9 cellular contexts compared by ENCODE assay signal in genomic region chr15:32502946-32503345, GRCh38. TPM values are rescaled to one million over a fixed set of nuclear protein-coding genes. Genes with fewer than 3 reads are reported as not detected.
DNase-seq lines count a peak whose midpoint lies in the region; ATAC-seq and TF ChIP-seq lines count a peak whose summit lies in the region.
"Not testable (repeated sequence)": the region's sequence is repeated elsewhere in the genome, so short reads cannot be mapped to it uniquely, and the experiment has no call there.
"Had no signal": no experiment of that assay in that cellular context is flagged by ENCODE, and none has a peak within 500 bp of the region (broad histone marks: within the 10 kb centered on the region; RNA-seq: fewer than 3 reads in every experiment).

No MANE protein-coding gene starts in this region.

- not testable (repeated sequence) for H3K23ac ChIP-seq in IMR-90 (ENCODE audit: low read depth, low read length)

- H3K9me1 ChIP-seq in IMR-90 (ENCODE audit: insufficient read depth, low read length): not testable (repeated sequence)

- not testable (repeated sequence) for H2BK5ac ChIP-seq in IMR-90 (ENCODE audit: low read depth, low read length, poor library complexity, severe bottlenecking)

- dilution Hi-C loops in IMR-90 (cut with HindIII; ENCODE audit: low sequenced_read_pairs, unreplicated experiment): not testable (repeated sequence)

- H3K27ac ChIP-seq in AG04450 (ENCODE audit: low read depth, low read length); IMR-90 (ENCODE audit: insufficient read depth, low read length): not testable (repeated sequence)

- not testable (repeated sequence) for H3K4me1 ChIP-seq in IMR-90 (ENCODE audit: control insufficient read depth, insufficient read depth, low read length)

- not testable (repeated sequence) for H2AFZ ChIP-seq in IMR-90 (replicated peaks; ENCODE audit: low read length, poor library complexity)

- H3K9me3 ChIP-seq in AG04450 (ENCODE audit: control insufficient read depth, insufficient read depth, low read length); IMR-90 (ENCODE audit: control insufficient read depth, insufficient read depth, low read length): not testable (repeated sequence)

- H4K91ac ChIP-seq in IMR-90 (ENCODE audit: insufficient read depth, low read depth, low read length): not testable (repeated sequence)

- not testable (repeated sequence) for TF ChIP-seq RAD21 in IMR-90 (IDR thresholded peaks at IDR 0.05; ENCODE audit: low read length)

- not testable (repeated sequence) for H3K9ac ChIP-seq in IMR-90 (ENCODE audit: low read depth, low read length)

- BruUV-seq in IMR-90 (replicated peaks; lab: Mats Ljungman, UMichigan): not testable (repeated sequence)

- H4K8ac ChIP-seq in IMR-90 (ENCODE audit: low read depth in 2 of 2, low read length in 2 of 2): not testable (repeated sequence)

- H3K56ac ChIP-seq in IMR-90 (ENCODE audit: extremely low read depth, insufficient read depth, low read length): not testable (repeated sequence)

- TF ChIP-seq POLR2A in IMR-90 (IDR thresholded peaks at IDR 0.05; ENCODE audit: low read depth, low read length): not testable (repeated sequence)

- H3K27me3 ChIP-seq in AG04450 (ENCODE audit: control insufficient read depth, insufficient read depth, low read length); IMR-90 (ENCODE audit: control insufficient read depth, insufficient read depth, low read length): not testable (repeated sequence)

- not testable (repeated sequence) for H2AK9ac ChIP-seq in IMR-90 (replicated peaks; ENCODE audit: low read depth, low read length, poor library complexity)

- not testable (repeated sequence) for H3K14ac ChIP-seq in IMR-90 (replicated peaks; ENCODE audit: low read depth, low read length)

- H2BK120ac ChIP-seq in IMR-90 (ENCODE audit: low read depth, low read length): not testable (repeated sequence)

- CTCF ChIA-PET in AG04450 (lab: Charles Lee); IMR-90 (lab: Yijun Ruan, JAX): not testable (repeated sequence)

- H4K20me1 ChIP-seq in IMR-90 (ENCODE audit: insufficient read depth, low read length): not testable (repeated sequence)

- peak; percentile 93 for ATAC-seq in IMR-90 (ENCODE audit: low read depth)
- peak; percentile 40 for ATAC-seq in Right ventricle myocardium superior (ENCODE audit: poor library complexity)
- peak; percentile 81 for ATAC-seq in left lobe of liver

- not testable (repeated sequence) for H3K18ac ChIP-seq in IMR-90 (ENCODE audit: low read depth, low read length)

- not testable (repeated sequence) for H3K4me3 ChIP-seq in AG04450 (ENCODE audit: low read depth, low read length); IMR-90 (ENCODE audit: insufficient read depth, low read depth, low read length)

- not testable (repeated sequence) for H2AK5ac ChIP-seq in IMR-90 (ENCODE audit: low read depth, low read length)

- intact Hi-C loops in IMR-90 (cut with micrococcal nuclease); Right ventricle myocardium superior (cut with DNase I): not testable (repeated sequence)

- not testable (repeated sequence) for H2BK20ac ChIP-seq in IMR-90 (ENCODE audit: low read depth, low read length)

- DNase-seq in AG04450 (ENCODE audit: low read depth, low spot score): peak; percentile 1
- DNase-seq in IMR-90: peak; percentile 0
- peak; percentile 11 for DNase-seq in astrocyte of the hippocampus (ENCODE audit: low read depth, low spot score)
- peak; percentile 36 for DNase-seq in fibroblast of gingiva (ENCODE audit: low read depth)
- DNase-seq in Right ventricle myocardium superior: not testable (repeated sequence)
- peak; percentile 56 for DNase-seq in left lobe of liver (ENCODE audit: low spot score)
- DNase-seq in pons (ENCODE audit: low spot score): peak; percentile 23

- in situ Hi-C loops in IMR-90 (cut with MboI; ENCODE audit: low sequenced_read_pairs): not testable (repeated sequence)

- H2BK15ac ChIP-seq in IMR-90 (ENCODE audit: low read depth, low read length): not testable (repeated sequence)

- POLR2A ChIA-PET in AG04450 (lab: Yijun Ruan, JAX); IMR-90 (lab: Charles Lee; ENCODE audit: unreplicated experiment): not testable (repeated sequence)

- not testable (repeated sequence) for H3K4ac ChIP-seq in IMR-90 (ENCODE audit: low read depth, low read length)

- not testable (repeated sequence) for H4K5ac ChIP-seq in IMR-90 (ENCODE audit: low read depth, low read length)

- H3K36me3 ChIP-seq in IMR-90 (ENCODE audit: control insufficient read depth, insufficient read depth, low read length): not testable (repeated sequence)

- not testable (repeated sequence) for TF ChIP-seq CTCF in AG04450 (IDR thresholded peaks at IDR 0.05; ENCODE audit: low read depth, low read length); IMR-90 (conservative IDR thresholded peaks at IDR 0.05; ENCODE audit: low read depth, low read length)

- no CpG with 5 or more reads among the region's 1 CpG for WGBS in IMR-90 (ENCODE audit: extremely low coverage in 2 of 2, insufficient read length in 1 of 2), 2 experiments

- not testable (repeated sequence) for H3K4me2 ChIP-seq in IMR-90 (ENCODE audit: low read depth, low read length)

- not testable (repeated sequence) for H3K79me1 ChIP-seq in IMR-90 (ENCODE audit: low read depth in 1 of 2, low read length in 2 of 2)

RNA-seq across cellular contexts. Expression of gene GOLGA8O, which starts 47.5 kb away (rescaled TPM):
- not detected in 2 replicates for polyA plus RNA-seq in AG04450 (2011; rRNA removed)
- polyA minus RNA-seq in AG04450 (2011; rRNA and poly(A)+ RNA removed): not detected in 2 replicates
- total RNA-seq in IMR-90 (2012; rRNA removed): 0.36 and 0.56 TPM in 2 replicates
- polyA plus RNA-seq in IMR-90 (2012; rRNA removed): 0.42 and 0.65 TPM in 2 replicates
- polyA plus RNA-seq in IMR-90 (2012; cell fraction: cytosol; rRNA removed): 0.18 and 0.21 TPM in 2 replicates
- polyA plus RNA-seq in IMR-90 (2012; cell fraction: nucleus; rRNA removed; ENCODE audit: low replicate concordance): 3.4 and 13.5 TPM in 2 replicates
- total RNA-seq in Right ventricle myocardium superior: 1.5 TPM
- total RNA-seq in left lobe of liver: 3.2 TPM
- total RNA-seq: Daoy had no signal
- polyA plus RNA-seq: CD4-positive, alpha-beta memory T cell had no signal

Comparison
In these comparisons a context has a peak if more than half of its experiments do, and no peak if none do; other contexts are left out.
1. ATAC-seq: peak in every context shown above with its lines; median percentile 93 in IMR-90; 81 in left lobe of liver; 40 in Right ventricle myocardium superior.